ENCODE assay signal across 10 cellular contexts in the genomic region with DNA sequence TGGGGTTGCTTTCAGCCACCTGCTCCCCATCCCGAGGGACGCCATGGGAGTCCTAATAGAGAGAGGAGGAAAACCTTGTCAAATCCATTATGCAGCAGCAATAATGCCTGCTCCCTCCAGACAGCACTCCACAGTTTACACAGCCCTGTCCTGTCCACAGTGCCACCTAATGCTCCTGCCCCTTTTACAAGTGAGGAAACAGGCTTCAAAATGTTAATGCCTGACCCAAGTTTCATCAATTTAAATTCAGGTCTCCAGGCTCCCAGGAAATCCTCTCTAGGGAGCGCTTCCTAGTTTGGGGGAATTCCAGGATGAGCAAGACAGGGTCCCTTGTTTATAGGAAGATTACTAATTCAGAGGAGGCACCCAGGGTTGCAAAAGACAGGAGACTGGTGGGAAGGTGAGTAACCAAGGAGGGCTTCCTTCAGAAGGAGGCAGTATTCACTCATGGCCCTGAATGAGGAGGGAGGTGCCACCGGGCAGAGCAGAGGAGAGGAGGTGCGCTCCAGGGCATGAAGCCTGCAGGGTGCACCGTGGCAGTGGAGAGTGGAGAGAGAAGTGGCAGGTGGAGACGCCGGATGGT. TPM values are rescaled to one million over a fixed set of nuclear protein-coding genes. Genes with fewer than 3 reads are reported as not detected.
DNase-seq lines count a peak whose midpoint lies in the region; ATAC-seq, FAIRE-seq and TF ChIP-seq lines count a peak whose summit lies in the region.
"Had no signal": no experiment of that assay in that cellular context is flagged by ENCODE, and none has a peak within 500 bp of the region (broad histone marks: within the 10 kb centered on the region; RNA-seq: fewer than 3 reads in every experiment).

No MANE protein-coding gene starts in this region.

- peak overlapping the region; percentile 87 for H3K4me3 ChIP-seq in retinal pigment epithelial cell (ENCODE audit: low read length)
- no peak overlapping the region for H3K4me3 ChIP-seq in pancreas

- WGBS in pancreas, 2 donors, result 42 to 51% methylated on average over 8 of the region's 8 CpGs

- DNase-seq in NCI-H1105 treated with DMSO at 0.1 percent for 48 hours (lab: John Stamatoyannopoulos, UW) (peak; percentile 12), NCI-H1105 (lab: John Stamatoyannopoulos, UW) (no peak), NCI-H2107 (lab: John Stamatoyannopoulos, UW) (peak; percentile 44), endothelial cell (ENCODE audit: low spot score) (no peak), retinal pigment epithelial cell (ENCODE audit: low read depth) (no peak), pancreas (no peak)
- DNase-seq in stimulated activated CD4-positive, alpha-beta T cell treated with anti-CD3 and anti-CD28 coated beads, Interleukin-2, amount 100 ng/mL, for 48 hours, result no peak
- DNase-seq: central memory CD4-positive, alpha-beta T cell had no signal

- no peaks in the 10 kb centered on the region for H3K27me3 ChIP-seq in pancreas

- H3K36me3 ChIP-seq in pancreas, result peaks cover 0 to 17% (median 4%) of the 10 kb centered on the region in 3 donors

- peaks cover 43% of the 10 kb centered on the region for H3K36me3 Mint-ChIP-seq in endothelial cell (ENCODE audit: low read depth, unreplicated experiment)

- FAIRE-seq in pancreas (lab: Jason Lieb, UNC), result no peak

- H3K27ac ChIP-seq in pancreas, result no peak overlapping the region

- TF ChIP-seq CTCF in endothelial cell (IDR thresholded peaks at IDR 0.05; ENCODE audit: unreplicated experiment) (no peak), retinal pigment epithelial cell (conservative IDR thresholded peaks at IDR 0.05; ENCODE audit: low read depth, low read length) (no peak), pancreas (IDR thresholded peaks at IDR 0.05) (no peak)

- ATAC-seq in pancreas (no peak), GM21423 (IDR thresholded peaks at IDR 0.05; ENCODE audit: unreplicated experiment) (no peak)

- H3K4me1 ChIP-seq in pancreas, result peaks cover 0 to 4% (median 4%) of the 10 kb centered on the region in 3 donors

- peak overlapping the region; percentile 95 for H3K4me3 Mint-ChIP-seq in endothelial cell (ENCODE audit: unreplicated experiment)

- no peaks in the 10 kb centered on the region for H3K9me3 ChIP-seq in pancreas

- H3K27me3 Mint-ChIP-seq in endothelial cell (ENCODE audit: unreplicated experiment), result peaks cover 7% of the 10 kb centered on the region

- peaks cover 17% of the 10 kb centered on the region for H3K4me1 Mint-ChIP-seq in endothelial cell (ENCODE audit: unreplicated experiment)

- intact Hi-C loops in pancreas (cut with DNase I), result no loop called here

- peak overlapping the region; percentile 75 for H3K27ac Mint-ChIP-seq in endothelial cell (ENCODE audit: unreplicated experiment)

- H3K9me3 Mint-ChIP-seq in endothelial cell (ENCODE audit: unreplicated experiment), result no peaks in the 10 kb centered on the region

RNA-seq across cellular contexts. Expression of a gene that starts 1.5 kb away (rescaled TPM):
- 164 TPM for total RNA-seq in endothelial cell (ENCODE audit: unreplicated experiment)
- total RNA-seq in pancreas, result 10 to 100 TPM in 2 of 6 donors, 1 to 10 TPM in 4; 3.1 to 36.7 (median 3.6) TPM
- polyA plus RNA-seq in pancreas, result 10 to 100 TPM in 1 of 2 donors, 1 to 10 TPM in 1; 5.9 to 12.1 TPM

RNA-seq across cellular contexts. Expression of a gene that starts 11.8 kb away (rescaled TPM):
- total RNA-seq in endothelial cell (ENCODE audit: unreplicated experiment), result 95.1 TPM
- total RNA-seq in pancreas, result 10 to 100 TPM; 35.1 to 51.9 (median 40.0) TPM
- polyA plus RNA-seq in pancreas, result 10 to 100 TPM; 28.2 to 53.0 TPM

RNA-seq across cellular contexts. Expression of a gene that starts 19.4 kb away (rescaled TPM):
- total RNA-seq in endothelial cell (ENCODE audit: unreplicated experiment) (163 TPM), pancreas (10 to 100 TPM; 33.9 to 50.1 (median 45.5) TPM)
- polyA plus RNA-seq in pancreas, result 10 to 100 TPM; 44.2 to 50.1 TPM

RNA-seq across cellular contexts. Expression of a gene that starts 26.2 kb away (rescaled TPM):
- total RNA-seq in endothelial cell (ENCODE audit: unreplicated experiment) (0.62 TPM), pancreas (10 to 100 TPM in 2 of 6 donors, 1 to 10 TPM in 4; 2.0 to 25.3 (median 4.5) TPM)
- 1 to 10 TPM; 5.8 to 7.7 TPM for polyA plus RNA-seq in pancreas

RNA-seq across cellular contexts. Expression of a gene that starts 45.7 kb away (rescaled TPM):
- total RNA-seq in endothelial cell (ENCODE audit: unreplicated experiment) (0.33 TPM), pancreas (1 to 10 TPM in 4 of 6 donors, under 1 TPM in 2; 0.23 to 2.3 (median 1.2) TPM)
- under 1 TPM; 0.65 to 0.96 TPM for polyA plus RNA-seq in pancreas
- total RNA-seq: pulmonary artery endothelial cell had no signal

Comparison
In these comparisons a context has a peak if more than half of its experiments do, and no peak if none do; other contexts are left out.
1. DNase-seq: peak in NCI-H1105 treated with DMSO at 0.1 percent for 48 hours (single experiment) and NCI-H2107 (single experiment); none in NCI-H1105 (single experiment), endothelial cell (single experiment), retinal pigment epithelial cell (single experiment), pancreas (0 of 6) and stimulated activated CD4-positive, alpha-beta T cell treated with anti-CD3 and anti-CD28 coated beads, Interleukin-2, amount 100 ng/mL, for 48 hours (0 of 2).